Comparison of ENCODE assay signal across 17 cellular contexts in the genomic region with DNA sequence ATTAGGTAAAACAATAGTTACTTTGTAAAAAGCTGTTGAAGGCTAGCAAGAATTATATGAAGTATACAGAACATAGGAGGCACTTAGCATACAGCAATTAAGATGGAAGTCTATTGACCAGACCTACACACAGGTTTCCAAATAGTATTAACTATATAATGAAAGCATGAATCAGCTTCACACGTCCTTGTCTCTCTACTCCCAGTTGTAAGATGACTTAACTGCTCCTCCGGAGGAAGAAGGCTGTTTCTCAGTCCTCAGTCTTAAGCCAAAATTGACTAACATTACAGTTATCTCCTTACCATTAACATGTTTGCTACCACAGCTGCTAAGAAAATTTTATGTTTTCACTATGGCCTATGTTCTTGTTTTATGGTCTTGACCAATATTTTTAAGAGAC. TPM values are rescaled to one million over a fixed set of nuclear protein-coding genes. Genes with fewer than 3 reads are reported as not detected.
DNase-seq lines count a peak whose midpoint lies in the region; ATAC-seq and TF ChIP-seq lines count a peak whose summit lies in the region.
"Had no signal": no experiment of that assay in that cellular context is flagged by ENCODE, and none has a peak within 500 bp of the region (broad histone marks: within the 10 kb centered on the region; RNA-seq: fewer than 3 reads in every experiment).

No MANE protein-coding gene starts in this region.

- no peaks in the 10 kb centered on the region for H3K27me3 Mint-ChIP-seq in activated naive CD8-positive, alpha-beta T cell treated with anti-CD3 and anti-CD28 coated beads, Interleukin-2, amount 50 U/mL, for 24 hours
- H3K27me3 Mint-ChIP-seq: T-cell had no signal

- intact Hi-C loops in A673 (cut with micrococcal nuclease; ENCODE audit: unreplicated experiment) (no loop called here), mucosa of descending colon (cut with DNase I, micrococcal nuclease) (no loop called here)

- peak overlapping the region; percentile 71 for H3K27ac ChIP-seq in A673 (ENCODE audit: low read depth, low read length, poor library complexity, severe bottlenecking)

- H3K9me3 Mint-ChIP-seq in activated naive CD8-positive, alpha-beta T cell treated with anti-CD3 and anti-CD28 coated beads, Interleukin-2, amount 50 U/mL, for 24 hours = no peaks in the 10 kb centered on the region
- H3K9me3 Mint-ChIP-seq: T-cell had no signal

- ATAC-seq in GM21381 (IDR thresholded peaks at IDR 0.05; ENCODE audit: unreplicated experiment) (peak; percentile 45), mucosa of descending colon (peak; percentile 24), HG02840 (IDR thresholded peaks at IDR 0.05; ENCODE audit: low FRiP score, unreplicated experiment) (no peak), GM19467 (IDR thresholded peaks at IDR 0.05; ENCODE audit: unreplicated experiment) (no peak)
- ATAC-seq in activated naive CD8-positive, alpha-beta T cell treated with anti-CD3 and anti-CD28 coated beads, Interleukin-2, amount 50 U/mL, for 24 hours = peak; percentile 56

- H3K4me1 ChIP-seq in A673 (ENCODE audit: insufficient read depth, low read length, poor library complexity, severe bottlenecking) (peaks cover 74% of the 10 kb centered on the region), mucosa of descending colon (ENCODE audit: low read depth) (peaks cover 34% of the 10 kb centered on the region)

- H3K9me3 ChIP-seq in A673 (ENCODE audit: low read depth, low read length, poor library complexity, severe bottlenecking) = no peaks in the 10 kb centered on the region
- H3K9me3 ChIP-seq in mucosa of descending colon = no peaks in the 10 kb centered on the region
- H3K9me3 ChIP-seq: BE2C, left lung had no signal

- CTCF ChIA-PET in A673 (lab: Charles Lee) = no interaction called here

- no peaks in the 10 kb centered on the region for H3K27me3 ChIP-seq in A673 (replicated peaks; ENCODE audit: insufficient read depth, low read depth, low read length, poor library complexity)
- H3K27me3 ChIP-seq: BE2C, left lung had no signal

- no peak overlapping the region for H3K4me3 ChIP-seq in A673 (ENCODE audit: low read depth, low read length, poor library complexity, severe bottlenecking)
- H3K4me3 ChIP-seq in mucosa of descending colon = no peak overlapping the region
- H3K4me3 ChIP-seq: left lung had no signal

- H3K4me1 Mint-ChIP-seq in activated naive CD8-positive, alpha-beta T cell treated with anti-CD3 and anti-CD28 coated beads, Interleukin-2, amount 50 U/mL, for 24 hours = peaks cover 74% of the 10 kb centered on the region

- H3K36me3 Mint-ChIP-seq in activated naive CD8-positive, alpha-beta T cell treated with anti-CD3 and anti-CD28 coated beads, Interleukin-2, amount 50 U/mL, for 24 hours (ENCODE audit: low read depth) = peaks cover 13% of the 10 kb centered on the region

- POLR2A ChIA-PET in A673 (lab: Charles Lee; ENCODE audit: low non-redundant PET) = no interaction called here

- DNase-seq in A673 (ENCODE audit: low spot score) (no peak), mucosa of descending colon (no peak), NCI-H1694 treated with DMSO at 0.1 percent for 48 hours (lab: John Stamatoyannopoulos, UW) (no peak), NCI-H1930 (lab: John Stamatoyannopoulos, UW) (no peak)
- DNase-seq in activated naive CD8-positive, alpha-beta T cell treated with anti-CD3 and anti-CD28 coated beads, Interleukin-2, amount 50 U/mL, for 24 hours = no peak
- DNase-seq: amniotic stem cell; BE2C; effector memory CD4-positive, alpha-beta T cell; GDM1; left lung; NCI-H226; posterior cingulate gyrus; stimulated activated CD4-positive, alpha-beta T cell treated with anti-CD3 and anti-CD28 coated beads, Interleukin-1b, Interleukin-23, amount 100 ng/mL, for 48 hours; T-cell had no signal

- no TSS peak for BruUV-seq in A673 (replicated peaks; lab: Mats Ljungman, UMichigan)

- no peaks in the 10 kb centered on the region for H3K36me3 ChIP-seq in A673 (ENCODE audit: insufficient read depth, low read length, poor library complexity, severe bottlenecking)
- no peaks in the 10 kb centered on the region for H3K36me3 ChIP-seq in mucosa of descending colon (ENCODE audit: low read depth)
- H3K36me3 ChIP-seq: BE2C, left lung had no signal

- H3K27ac Mint-ChIP-seq in activated naive CD8-positive, alpha-beta T cell treated with anti-CD3 and anti-CD28 coated beads, Interleukin-2, amount 50 U/mL, for 24 hours = peak overlapping the region; percentile 69

- H3K4me3 Mint-ChIP-seq in activated naive CD8-positive, alpha-beta T cell treated with anti-CD3 and anti-CD28 coated beads, Interleukin-2, amount 50 U/mL, for 24 hours = peak overlapping the region; percentile 13

- TF ChIP-seq CTCF in A673 (conservative IDR thresholded peaks at IDR 0.05; ENCODE audit: low read depth, low read length) (no peak), mucosa of descending colon (IDR thresholded peaks at IDR 0.05) (no peak)

RNA-seq across cellular contexts. Expression of a gene that starts 24.7 kb away (rescaled TPM):
- 71.9 and 81.7 TPM in 2 replicates for total RNA-seq in A673 (2021)
- 10 to 100 TPM; 28.1 to 55.6 (median 41.8) TPM for total RNA-seq in mucosa of descending colon

Comparison
In these comparisons a context has a peak if more than half of its experiments do, and no peak if none do; other contexts are left out.
1. ATAC-seq: peak in GM21381 (single experiment), activated naive CD8-positive, alpha-beta T cell treated with anti-CD3 and anti-CD28 coated beads, Interleukin-2, amount 50 U/mL, for 24 hours (single experiment) and mucosa of descending colon (single experiment); none in HG02840 (single experiment) and GM19467 (single experiment).